In the genomic region with DNA sequence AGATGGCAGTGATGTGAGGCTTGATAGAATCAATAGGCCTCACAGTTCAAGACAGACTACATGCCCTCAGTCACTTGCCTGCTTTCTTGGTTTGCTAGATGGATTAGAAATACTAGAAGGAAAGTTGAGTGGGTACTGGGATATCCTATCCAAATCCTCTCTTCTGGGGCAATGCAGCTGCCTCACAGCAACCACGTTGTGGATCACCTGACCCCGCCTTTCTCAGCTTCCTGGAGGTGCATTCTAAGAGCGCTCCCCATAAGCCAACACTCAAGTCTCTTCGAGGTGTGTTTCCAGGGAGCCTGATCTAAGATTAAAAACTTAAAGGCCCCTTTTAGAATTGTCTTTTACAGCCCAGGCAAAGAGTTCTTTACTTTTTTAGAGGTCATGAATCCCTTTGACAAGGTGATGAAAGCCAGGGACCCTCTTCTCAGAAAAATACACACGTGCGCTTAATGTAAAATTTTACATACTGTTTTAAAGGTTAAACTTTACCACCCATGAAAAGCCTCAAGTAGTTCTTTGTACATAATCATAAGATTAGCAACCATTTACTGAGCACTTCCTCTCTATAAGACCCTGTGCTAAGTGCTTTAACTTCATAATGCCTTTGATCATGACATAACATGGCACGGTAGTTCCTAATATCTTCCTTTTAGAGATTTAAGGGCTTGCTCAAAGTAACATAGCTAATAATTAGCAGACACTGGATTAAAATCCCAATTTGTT, we compare ENCODE assay signal across 1 cellular context.
TF ChIP-seq lines count a peak whose summit lies in the region.

No MANE protein-coding gene starts in this region.

TF ChIP-seq in SK-N-SH treated with all-trans-retinoic acid at 6 μM for 48 hours, 23 proteins besides CTCF, POLR2A, EP300 and RAD21 (continued from another document):
- no peak for TF ChIP-seq ESRRG (CRISPR knock-in tag; IDR thresholded peaks at IDR 0.05)
